26 cellular contexts compared by ENCODE assay signal in genomic region chr10:99656199-99657064, GRCh38. TPM values are rescaled to one million over a fixed set of nuclear protein-coding genes. Genes with fewer than 3 reads are reported as not detected.
DNase-seq lines count a peak whose midpoint lies in the region; ATAC-seq, FAIRE-seq and TF ChIP-seq lines count a peak whose summit lies in the region.
"Had no signal": no experiment of that assay in that cellular context is flagged by ENCODE, and none has a peak within 500 bp of the region (broad histone marks: within the 10 kb centered on the region; RNA-seq: fewer than 3 reads in every experiment).

No MANE protein-coding gene starts in this region.

- peaks cover 61% of the 10 kb centered on the region for H3K4me1 Mint-ChIP-seq in CD14-positive monocyte
- peaks cover 20 to 24% (median 22%) of the 10 kb centered on the region in 3 donors for H3K4me1 Mint-ChIP-seq in T-cell
- H3K4me1 Mint-ChIP-seq in activated CD8-positive, alpha-beta memory T cell treated with anti-CD3 and anti-CD28 coated beads, Interleukin-2, amount 10 ng/mL, durations not matched to agents 7 days and 5 days: peaks cover 20% of the 10 kb centered on the region

- WGBS in pancreas, 2 donors: 0% methylated on average over 1 of the region's 1 CpG

- DNase-seq in CD14-positive monocyte (ENCODE audit: low spot score) (no peak), NB4 (ENCODE audit: low read depth) (peak; percentile 43), amniotic stem cell (lab: John Stamatoyannopoulos, UW) (peak; percentile 3), iris pigment epithelial cell (ENCODE audit: low read depth) (peak; percentile 26), T-cell (no peak), pancreas (no peak)
- DNase-seq in activated CD8-positive, alpha-beta memory T cell treated with anti-CD3 and anti-CD28 coated beads, Interleukin-2, amount 10 ng/mL, durations not matched to agents 7 days and 5 days: no peak
- DNase-seq: activated B cell treated with CpG ODN at 0.5 μM for 24 hours; activated CD4-positive, alpha-beta T cell treated with anti-CD3 and anti-CD28 coated beads, Interleukin-2, amount 50 U/mL, for 48 hours; activated naive CD4-positive, alpha-beta T cell; activated T-cell treated with anti-CD3 and anti-CD28 coated beads for 4 hours; anterior cingulate cortex; C1 segment of cervical spinal cord; central memory CD4-positive, alpha-beta T cell; Karpas-422; NCI-H1417; NCI-H524 treated with DMSO at 0.1 percent for 48 hours; psoas muscle; stimulated activated naive CD4-positive, alpha-beta T cell; thyroid gland had no signal

- TF ChIP-seq POLR2A in NB4 (IDR thresholded peaks at IDR 0.05; ENCODE audit: extremely low read depth, insufficient read length): no peak

- H3K36me3 Mint-ChIP-seq in CD14-positive monocyte (peaks cover 4 to 7% of the 10 kb centered on the region in 2 donors), T-cell (peaks cover 3% of the 10 kb centered on the region)
- no peaks in the 10 kb centered on the region for H3K36me3 Mint-ChIP-seq in activated CD8-positive, alpha-beta memory T cell treated with anti-CD3 and anti-CD28 coated beads, Interleukin-2, amount 10 ng/mL, durations not matched to agents 7 days and 5 days

- H3K4me1 ChIP-seq in pancreas: peaks cover 0 to 7% (median 0%) of the 10 kb centered on the region in 3 donors

- H3K4me3 ChIP-seq in NB4 (ENCODE audit: low read depth, low read length): no peak overlapping the region
- H3K4me3 ChIP-seq in pancreas: no peak overlapping the region
- H3K4me3 ChIP-seq: psoas muscle, SJSA1, thyroid gland had no signal

- no peaks in the 10 kb centered on the region for H3K27me3 ChIP-seq in pancreas
- H3K27me3 ChIP-seq: SJSA1, thyroid gland had no signal

- H3K27me3 Mint-ChIP-seq in CD14-positive monocyte (ENCODE audit: low read depth in 3 of 3): peaks cover 0 to 5% (median 0%) of the 10 kb centered on the region in 3 donors
- H3K27me3 Mint-ChIP-seq in T-cell: peaks cover 19 to 35% of the 10 kb centered on the region in 2 donors
- H3K27me3 Mint-ChIP-seq in activated CD8-positive, alpha-beta memory T cell treated with anti-CD3 and anti-CD28 coated beads, Interleukin-2, amount 10 ng/mL, durations not matched to agents 7 days and 5 days: peaks cover 32% of the 10 kb centered on the region

- ATAC-seq in T-cell (replicated peaks in 1 of 4) (no peak), pancreas (no peak), HG03139 (IDR thresholded peaks at IDR 0.05; ENCODE audit: unreplicated experiment) (no peak)
- no peak for ATAC-seq in activated CD8-positive, alpha-beta memory T cell treated with anti-CD3 and anti-CD28 coated beads, Interleukin-2, amount 10 ng/mL, durations not matched to agents 7 days and 5 days
- ATAC-seq: left lobe of liver, psoas muscle had no signal

- no peak for TF ChIP-seq CTCF in CD14-positive monocyte (IDR thresholded peaks at IDR 0.05)
- no peak for TF ChIP-seq CTCF in NB4 (IDR thresholded peaks at IDR 0.05; ENCODE audit: low read depth, low read length)
- no peak for TF ChIP-seq CTCF in pancreas (IDR thresholded peaks at IDR 0.05)

- no peak for FAIRE-seq in pancreas (lab: Jason Lieb, UNC)
- FAIRE-seq: G401.6, H54 had no signal

- POLR2A ChIA-PET in T-cell (lab: Charles Lee): no interaction called here

- H3K27ac Mint-ChIP-seq in CD14-positive monocyte (peak overlapping the region; percentile 80 to 90 (median 87)), T-cell (no peak overlapping the region)
- no peak overlapping the region for H3K27ac Mint-ChIP-seq in activated CD8-positive, alpha-beta memory T cell treated with anti-CD3 and anti-CD28 coated beads, Interleukin-2, amount 10 ng/mL, durations not matched to agents 7 days and 5 days
- H3K27ac Mint-ChIP-seq: activated B cell treated with CpG ODN at 0.5 μM for 24 hours; T-helper 2 cell treated with Interferon-gamma antibody and Interleukin-4, amounts not matched to agents 5 μg/mL and 100 μg/mL, for 36 hours had no signal

- CTCF ChIA-PET in T-cell (lab: Charles Lee): no interaction called here
- CTCF ChIA-PET in activated CD8-positive, alpha-beta memory T cell treated with anti-CD3 and anti-CD28 coated beads, Interleukin-2, amount 10 ng/mL, durations not matched to agents 7 days and 5 days (lab: Charles Lee): no interaction called here

- H3K9me3 Mint-ChIP-seq in CD14-positive monocyte (no peaks in the 10 kb centered on the region), T-cell (no peaks in the 10 kb centered on the region)
- H3K9me3 Mint-ChIP-seq in activated CD8-positive, alpha-beta memory T cell treated with anti-CD3 and anti-CD28 coated beads, Interleukin-2, amount 10 ng/mL, durations not matched to agents 7 days and 5 days (ENCODE audit: low read depth): no peaks in the 10 kb centered on the region
- H3K9me3 Mint-ChIP-seq: activated B cell treated with CpG ODN at 0.5 μM for 24 hours; T-helper 2 cell treated with Interferon-gamma antibody and Interleukin-4, amounts not matched to agents 5 μg/mL and 100 μg/mL, for 36 hours had no signal

- no peak overlapping the region for H3K27ac ChIP-seq in pancreas
- H3K27ac ChIP-seq: psoas muscle, SJSA1, thyroid gland had no signal

- H3K9me3 ChIP-seq in pancreas: no peaks in the 10 kb centered on the region
- H3K9me3 ChIP-seq: psoas muscle, SJSA1, thyroid gland had no signal

- H3K4me3 Mint-ChIP-seq in CD14-positive monocyte (peak overlapping the region; percentile 43 to 48), T-cell (no peak overlapping the region)
- no peak overlapping the region for H3K4me3 Mint-ChIP-seq in activated CD8-positive, alpha-beta memory T cell treated with anti-CD3 and anti-CD28 coated beads, Interleukin-2, amount 10 ng/mL, durations not matched to agents 7 days and 5 days
- H3K4me3 Mint-ChIP-seq: activated B cell treated with CpG ODN at 0.5 μM for 24 hours; T-helper 2 cell treated with Interferon-gamma antibody and Interleukin-4, amounts not matched to agents 5 μg/mL and 100 μg/mL, for 36 hours had no signal

- intact Hi-C loops in CD14-positive monocyte (cut with micrococcal nuclease): loop anchor here in 1 of 2 donors (5.0 kb wide), 1 partner anchor 34 kb away; the partner anchor contains the start of gene SLC25A28
- intact Hi-C loops in pancreas (cut with DNase I): no loop called here

- H3K36me3 ChIP-seq in pancreas: no peaks in the 10 kb centered on the region
- H3K36me3 ChIP-seq: thyroid gland had no signal

RNA-seq across cellular contexts. Expression of gene ENTPD7, which starts 2.9 kb away (rescaled TPM):
- polyA plus RNA-seq in CD14-positive monocyte (1 to 10 TPM; 2.2 to 2.9 TPM), pancreas (1 to 10 TPM; 1.8 to 1.9 TPM)
- total RNA-seq in T-cell (1 to 10 TPM; 2.6 to 3.8 (median 3.4) TPM), pancreas (10 to 100 TPM in 4 of 6 donors, 1 to 10 TPM in 2; 8.4 to 19.8 (median 14.4) TPM)
- 1 to 10 TPM; 4.3 to 7.4 TPM for total RNA-seq in activated CD8-positive, alpha-beta memory T cell treated with anti-CD3 and anti-CD28 coated beads, Interleukin-2, amount 10 ng/mL, durations not matched to agents 7 days and 5 days

RNA-seq across cellular contexts. Expression of gene SLC25A28, which starts 36.2 kb away (rescaled TPM):
- polyA plus RNA-seq in CD14-positive monocyte (10 to 100 TPM; 15.4 to 15.5 TPM), pancreas (100 to 1,000 TPM in 1 of 2 donors, 10 to 100 TPM in 1; 88.7 to 128 TPM)
- total RNA-seq in T-cell (10 to 100 TPM; 78.9 to 90.4 (median 87.0) TPM), pancreas (10 to 100 TPM; 18.8 to 29.1 (median 23.8) TPM)
- 10 to 100 TPM; 60.4 to 89.5 TPM for total RNA-seq in activated CD8-positive, alpha-beta memory T cell treated with anti-CD3 and anti-CD28 coated beads, Interleukin-2, amount 10 ng/mL, durations not matched to agents 7 days and 5 days

Comparison
In these comparisons a context has a peak if more than half of its experiments do, and no peak if none do; other contexts are left out.
1. DNase-seq: peak in NB4 (single experiment), amniotic stem cell (single experiment) and iris pigment epithelial cell (single experiment); none in CD14-positive monocyte (single experiment), T-cell (0 of 34), pancreas (0 of 6) and activated CD8-positive, alpha-beta memory T cell treated with anti-CD3 and anti-CD28 coated beads, Interleukin-2, amount 10 ng/mL, durations not matched to agents 7 days and 5 days (single experiment).
2. H3K27ac Mint-ChIP-seq: peak in CD14-positive monocyte (7 of 7); none in T-cell (0 of 2) and activated CD8-positive, alpha-beta memory T cell treated with anti-CD3 and anti-CD28 coated beads, Interleukin-2, amount 10 ng/mL, durations not matched to agents 7 days and 5 days (single experiment).
3. H3K4me3 Mint-ChIP-seq: peak in CD14-positive monocyte (2 of 2); none in T-cell (0 of 3) and activated CD8-positive, alpha-beta memory T cell treated with anti-CD3 and anti-CD28 coated beads, Interleukin-2, amount 10 ng/mL, durations not matched to agents 7 days and 5 days (single experiment).